Comparison of ENCODE assay signal across 23 cellular contexts in the genomic region with DNA sequence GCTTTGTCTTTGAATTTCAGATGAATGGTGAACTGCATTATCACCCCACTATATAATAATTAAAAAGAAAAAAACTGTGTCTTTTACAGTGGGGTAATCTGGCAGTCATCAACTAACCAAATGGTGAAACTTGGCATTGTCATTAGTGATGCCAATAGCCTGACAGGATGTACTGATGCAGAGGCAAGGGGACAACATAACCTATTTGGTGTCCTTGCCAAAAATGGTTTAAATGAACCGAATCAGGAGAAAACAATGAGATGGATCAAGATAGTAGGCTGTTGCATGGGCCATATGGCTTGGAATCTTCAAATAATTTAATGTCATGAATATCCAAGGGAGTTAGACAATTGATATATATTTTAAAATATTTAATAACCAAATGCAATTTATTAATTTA.
"Had no signal": no experiment of that assay in that cellular context is flagged by ENCODE, and none has a peak within 500 bp of the region (broad histone marks: within the 10 kb centered on the region; RNA-seq: fewer than 3 reads in every experiment).

No MANE protein-coding gene starts in this region.

- H3K27me3 Mint-ChIP-seq: dendritic cell treated with granulocyte-macrophage colony-stimulating factor and Interleukin-4, amounts not matched to agents 40 ng/mL and 50 ng/mL, for 4 days; effector memory CD8-positive, alpha-beta T cell; naive B cell; naive thymus-derived CD8-positive, alpha-beta T cell had no signal

- H3K27ac Mint-ChIP-seq: dendritic cell treated with granulocyte-macrophage colony-stimulating factor and Interleukin-4, amounts not matched to agents 40 ng/mL and 50 ng/mL, for 4 days; effector memory CD8-positive, alpha-beta T cell; endodermal cell; mesothelial cell of epicardium; naive B cell; naive thymus-derived CD8-positive, alpha-beta T cell had no signal

- H3K36me3 Mint-ChIP-seq: naive B cell; naive thymus-derived CD8-positive, alpha-beta T cell had no signal

- H3K4me1 Mint-ChIP-seq: naive B cell had no signal

- H3K9me3 Mint-ChIP-seq: dendritic cell treated with granulocyte-macrophage colony-stimulating factor and Interleukin-4, amounts not matched to agents 40 ng/mL and 50 ng/mL, for 4 days had no signal

- DNase-seq: cortex of kidney; effector CD8-positive, alpha-beta T cell; effector memory CD8-positive, alpha-beta T cell; endodermal cell; erythroblast; esophagus squamous epithelium; foreskin fibroblast; foreskin melanocyte; gastrocnemius medialis; glutamatergic neuron; head of caudate nucleus; heart right ventricle; hippocampal formation; left cardiac atrium; left lung; left ventricle myocardium superior; lower lobe of right lung; mesenchymal stem cell; mucosa of descending colon; naive B cell; naive thymus-derived CD8-positive, alpha-beta T cell had no signal

- H3K4me3 Mint-ChIP-seq: dendritic cell treated with granulocyte-macrophage colony-stimulating factor and Interleukin-4, amounts not matched to agents 40 ng/mL and 50 ng/mL, for 4 days; effector memory CD8-positive, alpha-beta T cell; endodermal cell; mesothelial cell of epicardium; naive B cell; naive thymus-derived CD8-positive, alpha-beta T cell had no signal
